In the genomic region with DNA sequence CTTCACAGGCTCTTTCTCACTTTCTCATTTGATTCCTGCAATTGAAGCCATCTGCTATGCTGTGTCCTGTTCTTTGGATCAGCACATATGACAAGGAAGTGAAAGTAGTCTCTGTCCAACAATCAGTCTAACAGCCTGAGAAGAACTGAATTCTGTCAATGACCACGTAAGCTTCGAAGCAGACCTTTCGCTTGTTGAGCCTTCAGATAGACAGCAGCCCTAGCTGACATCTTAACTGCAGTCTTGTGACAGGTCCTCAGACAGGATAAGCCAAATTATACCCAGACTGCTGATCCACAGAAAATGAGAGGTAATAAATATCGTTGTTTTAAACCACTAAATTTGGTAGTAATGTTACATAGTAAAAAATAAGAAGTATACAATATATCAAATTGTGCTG, we compare ENCODE assay signal across 14 cellular contexts.
"Had no signal": no experiment of that assay in that cellular context is flagged by ENCODE, and none has a peak within 500 bp of the region (broad histone marks: within the 10 kb centered on the region; RNA-seq: fewer than 3 reads in every experiment).

No MANE protein-coding gene starts in this region.

- H3K4me3 Mint-ChIP-seq: activated naive CD8-positive, alpha-beta T cell treated with anti-CD3 and anti-CD28 coated beads, Interleukin-2, amount 10 ng/mL, durations not matched to agents 7 days and 5 days; endodermal cell; stimulated activated effector memory CD8-positive, alpha-beta T cell treated with anti-CD3 and anti-CD28 coated beads, Interleukin-12 subunit alpha, Interleukin-12 subunit beta, amount 100 ng/mL, for 72 hours had no signal

- DNase-seq: activated CD4-positive, CD25-positive, alpha-beta regulatory T cell treated with anti-CD3 and anti-CD28 coated beads, Interleukin-2, amount 50 U/mL, for 72 hours; activated naive CD4-positive, alpha-beta T cell; activated naive CD8-positive, alpha-beta T cell treated with anti-CD3 and anti-CD28 coated beads, Interleukin-2, amount 10 ng/mL, durations not matched to agents 7 days and 5 days; activated T-cell treated with anti-CD3 and anti-CD28 coated beads for 4 hours; dorsolateral prefrontal cortex; endodermal cell; left colon; pancreas; stimulated activated CD4-positive, alpha-beta T cell treated with anti-CD3 and anti-CD28 coated beads, Interleukin-12 subunit alpha, Interleukin-12 subunit beta, amount 100 ng/mL, for 4 hours; stimulated activated CD4-positive, alpha-beta T cell treated with anti-CD3 and anti-CD28 coated beads, Interleukin-2, amount 100 ng/mL, for 24 hours; T-helper 9 cell had no signal

- H3K4me1 Mint-ChIP-seq: activated naive CD8-positive, alpha-beta T cell treated with anti-CD3 and anti-CD28 coated beads, Interleukin-2, amount 10 ng/mL, durations not matched to agents 7 days and 5 days; stimulated activated effector memory CD8-positive, alpha-beta T cell treated with anti-CD3 and anti-CD28 coated beads, Interleukin-12 subunit alpha, Interleukin-12 subunit beta, amount 100 ng/mL, for 72 hours had no signal

- H3K4me3 ChIP-seq: ascending aorta, dorsolateral prefrontal cortex, pancreas, vagina had no signal

- H3K36me3 Mint-ChIP-seq: activated naive CD8-positive, alpha-beta T cell treated with anti-CD3 and anti-CD28 coated beads, Interleukin-2, amount 10 ng/mL, durations not matched to agents 7 days and 5 days; stimulated activated effector memory CD8-positive, alpha-beta T cell treated with anti-CD3 and anti-CD28 coated beads, Interleukin-12 subunit alpha, Interleukin-12 subunit beta, amount 100 ng/mL, for 72 hours had no signal

- H3K36me3 ChIP-seq: ascending aorta, pancreas, vagina had no signal

- H3K27ac ChIP-seq: ascending aorta, dorsolateral prefrontal cortex, pancreas, vagina had no signal

- H3K27ac Mint-ChIP-seq: activated naive CD8-positive, alpha-beta T cell treated with anti-CD3 and anti-CD28 coated beads, Interleukin-2, amount 10 ng/mL, durations not matched to agents 7 days and 5 days; endodermal cell; stimulated activated effector memory CD8-positive, alpha-beta T cell treated with anti-CD3 and anti-CD28 coated beads, Interleukin-12 subunit alpha, Interleukin-12 subunit beta, amount 100 ng/mL, for 72 hours had no signal

- H3K4me1 ChIP-seq: ascending aorta, pancreas, vagina had no signal

- H3K27me3 Mint-ChIP-seq: activated naive CD8-positive, alpha-beta T cell treated with anti-CD3 and anti-CD28 coated beads, Interleukin-2, amount 10 ng/mL, durations not matched to agents 7 days and 5 days had no signal

- H3K9me3 ChIP-seq: ascending aorta, pancreas, vagina had no signal

- ATAC-seq: left colon; pancreas; stimulated activated effector memory CD8-positive, alpha-beta T cell treated with anti-CD3 and anti-CD28 coated beads, Interleukin-12 subunit alpha, Interleukin-12 subunit beta, amount 100 ng/mL, for 72 hours had no signal

- H3K27me3 ChIP-seq: ascending aorta, dorsolateral prefrontal cortex, pancreas, vagina had no signal

- H3K9me3 Mint-ChIP-seq: activated naive CD8-positive, alpha-beta T cell treated with anti-CD3 and anti-CD28 coated beads, Interleukin-2, amount 10 ng/mL, durations not matched to agents 7 days and 5 days had no signal
